In genomic region chr21:42956824-42957632, GRCh38 we compare ENCODE assay signal across 16 cellular contexts. TPM values are rescaled to one million over a fixed set of nuclear protein-coding genes. Genes with fewer than 3 reads are reported as not detected.
DNase-seq lines count a peak whose midpoint lies in the region; ATAC-seq and TF ChIP-seq lines count a peak whose summit lies in the region.
"Had no signal": no experiment of that assay in that cellular context is flagged by ENCODE, and none has a peak within 500 bp of the region (broad histone marks: within the 10 kb centered on the region; RNA-seq: fewer than 3 reads in every experiment).

No MANE protein-coding gene starts in this region.

- no peaks in the 10 kb centered on the region for H3K9me3 Mint-ChIP-seq in activated CD4-positive, alpha-beta T cell treated with anti-CD3 and anti-CD28 coated beads for 36 hours (ENCODE audit: low read depth)
- H3K9me3 Mint-ChIP-seq in CD4-positive, alpha-beta memory T cell: peaks cover 0 to 2% (median 0%) of the 10 kb centered on the region in 8 donors
- H3K9me3 Mint-ChIP-seq: immature natural killer cell had no signal

- H3K36me3 Mint-ChIP-seq in activated CD4-positive, alpha-beta T cell treated with anti-CD3 and anti-CD28 coated beads for 36 hours (ENCODE audit: low read depth): no peaks in the 10 kb centered on the region
- no peaks in the 10 kb centered on the region for H3K36me3 Mint-ChIP-seq in CD4-positive, alpha-beta memory T cell
- H3K36me3 Mint-ChIP-seq: activated naive CD4-positive, alpha-beta T cell treated with anti-CD3 and anti-CD28 coated beads, Interleukin-2, amount 10 ng/mL, durations not matched to agents 7 days and 5 days; immature natural killer cell had no signal

- no peak overlapping the region for H3K27ac Mint-ChIP-seq in activated CD4-positive, alpha-beta T cell treated with anti-CD3 and anti-CD28 coated beads for 36 hours
- no peak overlapping the region for H3K27ac Mint-ChIP-seq in CD4-positive, alpha-beta memory T cell
- H3K27ac Mint-ChIP-seq: activated naive CD4-positive, alpha-beta T cell treated with anti-CD3 and anti-CD28 coated beads, Interleukin-2, amount 10 ng/mL, durations not matched to agents 7 days and 5 days had no signal

- POLR2A ChIA-PET in activated CD4-positive, alpha-beta T cell treated with anti-CD3 and anti-CD28 coated beads for 36 hours (lab: Charles Lee): no interaction called here
- POLR2A ChIA-PET in CD4-positive, alpha-beta memory T cell (lab: Charles Lee; ENCODE audit: partially characterized antibody): no interaction called here

- H3K27me3 ChIP-seq in heart right ventricle: no peaks in the 10 kb centered on the region
- H3K27me3 ChIP-seq in thoracic aorta (replicated peaks; ENCODE audit: insufficient read depth): no peaks in the 10 kb centered on the region
- no peaks in the 10 kb centered on the region for H3K27me3 ChIP-seq in CD4-positive, alpha-beta memory T cell (ENCODE audit: insufficient read depth, low read length)
- H3K27me3 ChIP-seq: Peyer's patch, testis had no signal

- DNase-seq in activated CD4-positive, alpha-beta T cell treated with anti-CD3 and anti-CD28 coated beads for 36 hours: no peak
- no peak for DNase-seq in activated CD4-positive, alpha-beta T cell treated with anti-CD3 and anti-CD28 coated beads, Interleukin-2, amount 50 U/mL, for 48 hours
- DNase-seq in heart right ventricle (no peak), thoracic aorta (ENCODE audit: low spot score) (no peak), NCI-H187 treated with DMSO at 0.1 percent for 48 hours (lab: John Stamatoyannopoulos, UW) (no peak)
- no peak for DNase-seq in CD4-positive, alpha-beta memory T cell
- DNase-seq: activated naive CD4-positive, alpha-beta T cell treated with anti-CD3 and anti-CD28 coated beads, Interleukin-2, amount 10 ng/mL, durations not matched to agents 7 days and 5 days; GF-D8; immature natural killer cell; NCI-H187; stimulated activated CD4-positive, alpha-beta T cell treated with anti-CD3 and anti-CD28 coated beads, Interleukin-4, amount 100 ng/mL, for 1 hour; testis had no signal

- intact Hi-C loops in activated CD4-positive, alpha-beta T cell treated with anti-CD3 and anti-CD28 coated beads for 36 hours (cut with DNase I, micrococcal nuclease): no loop called here
- intact Hi-C loops in heart right ventricle (cut with DNase I): no loop called here
- intact Hi-C loops in CD4-positive, alpha-beta memory T cell (cut with micrococcal nuclease): no loop called here

- no peak overlapping the region for H3K27ac ChIP-seq in heart right ventricle
- no peak overlapping the region for H3K27ac ChIP-seq in thoracic aorta
- H3K27ac ChIP-seq in CD4-positive, alpha-beta memory T cell (ENCODE audit: low read depth, low read length): no peak overlapping the region
- H3K27ac ChIP-seq: HL-60, testis had no signal

- no peaks in the 10 kb centered on the region for H3K4me1 Mint-ChIP-seq in activated CD4-positive, alpha-beta T cell treated with anti-CD3 and anti-CD28 coated beads for 36 hours
- H3K4me1 Mint-ChIP-seq in CD4-positive, alpha-beta memory T cell: peaks cover 0 to 4% (median 0%) of the 10 kb centered on the region in 4 donors
- H3K4me1 Mint-ChIP-seq: activated naive CD4-positive, alpha-beta T cell treated with anti-CD3 and anti-CD28 coated beads, Interleukin-2, amount 10 ng/mL, durations not matched to agents 7 days and 5 days had no signal

- H3K9me3 ChIP-seq in heart right ventricle (no peaks in the 10 kb centered on the region), thoracic aorta (no peaks in the 10 kb centered on the region)
- no peaks in the 10 kb centered on the region for H3K9me3 ChIP-seq in CD4-positive, alpha-beta memory T cell (ENCODE audit: control insufficient read depth in 1 of 2, low read length in 2 of 2)
- H3K9me3 ChIP-seq: Peyer's patch, testis had no signal

- H3K27me3 Mint-ChIP-seq in activated CD4-positive, alpha-beta T cell treated with anti-CD3 and anti-CD28 coated beads for 36 hours: no peaks in the 10 kb centered on the region
- peaks cover 0 to 5% of the 10 kb centered on the region in 2 donors for H3K27me3 Mint-ChIP-seq in CD4-positive, alpha-beta memory T cell
- H3K27me3 Mint-ChIP-seq: activated naive CD4-positive, alpha-beta T cell treated with anti-CD3 and anti-CD28 coated beads, Interleukin-2, amount 10 ng/mL, durations not matched to agents 7 days and 5 days had no signal

- peak; percentile 100 for ATAC-seq in activated CD4-positive, alpha-beta T cell treated with anti-CD3 and anti-CD28 coated beads for 36 hours
- ATAC-seq in HG03521 (IDR thresholded peaks at IDR 0.05; ENCODE audit: unreplicated experiment) (peak; percentile 100), heart right ventricle (peak in 7 of 8 donors; percentile 76 to 96 (median 95)), thoracic aorta (ENCODE audit: insufficient number of reproducible peaks, low FRiP score, low read depth) (peak; percentile 100), SK-N-SH treated with all-trans-retinoic acid at 6 μM for 48 hours (no peak)

- no peaks in the 10 kb centered on the region for H3K4me1 ChIP-seq in heart right ventricle
- H3K4me1 ChIP-seq in thoracic aorta (ENCODE audit: control insufficient read depth in 1 of 2, low read depth in 2 of 2): no peaks in the 10 kb centered on the region
- H3K4me1 ChIP-seq in CD4-positive, alpha-beta memory T cell (ENCODE audit: insufficient read depth, low read length): no peaks in the 10 kb centered on the region
- H3K4me1 ChIP-seq: Peyer's patch, testis had no signal

- H3K36me3 ChIP-seq in heart right ventricle (no peaks in the 10 kb centered on the region), thoracic aorta (no peaks in the 10 kb centered on the region)
- no peaks in the 10 kb centered on the region for H3K36me3 ChIP-seq in CD4-positive, alpha-beta memory T cell (ENCODE audit: insufficient read depth, low read length)
- H3K36me3 ChIP-seq: Peyer's patch had no signal

- H3K4me3 ChIP-seq in heart right ventricle (no peak overlapping the region), thoracic aorta (no peak overlapping the region)
- H3K4me3 ChIP-seq in CD4-positive, alpha-beta memory T cell (ENCODE audit: low read length in 2 of 2): no peak overlapping the region
- H3K4me3 ChIP-seq: Peyer's patch, testis had no signal

- WGBS in heart right ventricle, 2 donors: 86 to 89% methylated on average over 14 of the region's 14 CpGs

- CTCF ChIA-PET in activated CD4-positive, alpha-beta T cell treated with anti-CD3 and anti-CD28 coated beads for 36 hours (lab: Charles Lee): no interaction called here
- CTCF ChIA-PET in CD4-positive, alpha-beta memory T cell (lab: Charles Lee; ENCODE audit: partially characterized antibody): no interaction called here

- H3K4me3 Mint-ChIP-seq in activated CD4-positive, alpha-beta T cell treated with anti-CD3 and anti-CD28 coated beads for 36 hours: no peak overlapping the region
- no peak overlapping the region for H3K4me3 Mint-ChIP-seq in CD4-positive, alpha-beta memory T cell
- H3K4me3 Mint-ChIP-seq: activated naive CD4-positive, alpha-beta T cell treated with anti-CD3 and anti-CD28 coated beads, Interleukin-2, amount 10 ng/mL, durations not matched to agents 7 days and 5 days; immature natural killer cell had no signal

- TF ChIP-seq CTCF in heart right ventricle (IDR thresholded peaks at IDR 0.05) (no peak), thoracic aorta (IDR thresholded peaks at IDR 0.05) (no peak)

TF ChIP-seq in SK-N-SH treated with all-trans-retinoic acid at 6 μM for 48 hours, 23 proteins besides CTCF, POLR2A, EP300 and RAD21 (continues in another document):
- TF ChIP-seq ZFP30 (CRISPR knock-in tag; IDR thresholded peaks at IDR 0.05) (no peak), ESRRG (CRISPR knock-in tag; IDR thresholded peaks at IDR 0.05) (no peak), BACH2 (CRISPR knock-in tag; IDR thresholded peaks at IDR 0.05; ENCODE audit: borderline replicate concordance) (no peak), ZNF70 (CRISPR knock-in tag; IDR thresholded peaks at IDR 0.05) (no peak), PPARA (CRISPR knock-in tag; IDR thresholded peaks at IDR 0.05; ENCODE audit: borderline replicate concordance) (no peak), SNAI2 (CRISPR knock-in tag; IDR thresholded peaks at IDR 0.05) (no peak), TCF4 (CRISPR knock-in tag; IDR thresholded peaks at IDR 0.05; ENCODE audit: borderline replicate concordance) (no peak), GLIS3 (CRISPR knock-in tag; IDR thresholded peaks at IDR 0.05) (no peak), POU6F1 (CRISPR knock-in tag; IDR thresholded peaks at IDR 0.05; ENCODE audit: borderline replicate concordance, low read depth) (no peak), RARB (CRISPR knock-in tag; IDR thresholded peaks at IDR 0.05) (no peak), ARNTL (CRISPR knock-in tag; IDR thresholded peaks at IDR 0.05; ENCODE audit: borderline replicate concordance, low read depth) (no peak)

RNA-seq across cellular contexts. Expression of gene PKNOX1, which starts 17.3 kb away (rescaled TPM):
- 10 to 100 TPM; 13.4 to 14.8 TPM for total RNA-seq in activated CD4-positive, alpha-beta T cell treated with anti-CD3 and anti-CD28 coated beads for 36 hours
- total RNA-seq in heart right ventricle (10 to 100 TPM in 2 of 10 donors, 1 to 10 TPM in 8; 5.0 to 11.6 (median 7.7) TPM), thoracic aorta (10 to 100 TPM in 1 of 2 donors, 1 to 10 TPM in 1; 6.5 to 27.7 TPM)
- polyA plus RNA-seq in heart right ventricle: 1 to 10 TPM; 5.8 to 6.0 TPM
- total RNA-seq in CD4-positive, alpha-beta memory T cell: 10 to 100 TPM; 21.5 to 24.8 TPM
- 10 to 100 TPM; 17.8 to 25.0 TPM for polyA plus RNA-seq in CD4-positive, alpha-beta memory T cell

RNA-seq across cellular contexts. Expression of gene ERVH48-1, which starts 31.6 kb away (rescaled TPM):
- 1 to 10 TPM in 1 of 2 experiments, under 1 TPM in 1; 0.91 to 1.4 TPM for total RNA-seq in activated CD4-positive, alpha-beta T cell treated with anti-CD3 and anti-CD28 coated beads for 36 hours
- total RNA-seq in heart right ventricle (under 1 TPM in 1 of 10 donors, not detected in 9; 0.09 TPM), thoracic aorta (not detected)
- polyA plus RNA-seq in heart right ventricle: under 1 TPM in 1 of 2 donors, not detected in 1; 0.03 TPM
- not detected for total RNA-seq in CD4-positive, alpha-beta memory T cell
- polyA plus RNA-seq in CD4-positive, alpha-beta memory T cell: not detected
- total RNA-seq: Peyer's patch had no signal
- polyA plus RNA-seq: immature natural killer cell had no signal
